Comparison of ENCODE assay signal across 8 cellular contexts in genomic region chr5:770585-770984, GRCh38. TPM values are rescaled to one million over a fixed set of nuclear protein-coding genes. Genes with fewer than 3 reads are reported as not detected.
DNase-seq lines count a peak whose midpoint lies in the region; ATAC-seq and TF ChIP-seq lines count a peak whose summit lies in the region.
"Not testable (repeated sequence)": the region's sequence is repeated elsewhere in the genome, so short reads cannot be mapped to it uniquely, and the experiment has no call there.
"Had no signal": no experiment of that assay in that cellular context is flagged by ENCODE, and none has a peak within 500 bp of the region (broad histone marks: within the 10 kb centered on the region; RNA-seq: fewer than 3 reads in every experiment).

No MANE protein-coding gene starts in this region.

- H3K4me3 ChIP-seq in BE2C (ENCODE audit: low read depth, low read length); H7 (ENCODE audit: insufficient read depth, low read depth, low read length); right cardiac atrium (ENCODE audit: low read length); lung: not testable (repeated sequence)

- not testable (repeated sequence) for H3K27ac Mint-ChIP-seq in activated CD4-positive, alpha-beta T cell treated with anti-CD3 and anti-CD28 coated beads, Interleukin-2, amount 10 ng/mL, durations not matched to agents 24 days and 14 days

- intact Hi-C loops in activated CD4-positive, alpha-beta T cell treated with anti-CD3 and anti-CD28 coated beads, Interleukin-2, amount 10 ng/mL, durations not matched to agents 24 days and 14 days (cut with micrococcal nuclease), result loop anchor here (10.0 kb wide), 1 partner anchor 86 kb away; no protein-coding TSS in a partner anchor
- intact Hi-C loops in right cardiac atrium (cut with DNase I), result not testable (repeated sequence)

- not testable (repeated sequence) for H3K4me1 ChIP-seq in BE2C; right cardiac atrium (ENCODE audit: control insufficient read depth, insufficient read depth, low read length); lung (ENCODE audit: control insufficient read depth in 2 of 2, insufficient read depth in 2 of 2, low read length in 2 of 2)

- H3K9me3 Mint-ChIP-seq in activated CD4-positive, alpha-beta T cell treated with anti-CD3 and anti-CD28 coated beads, Interleukin-2, amount 10 ng/mL, durations not matched to agents 24 days and 14 days, result not testable (repeated sequence)

- H3K27me3 Mint-ChIP-seq in activated CD4-positive, alpha-beta T cell treated with anti-CD3 and anti-CD28 coated beads, Interleukin-2, amount 10 ng/mL, durations not matched to agents 24 days and 14 days, result not testable (repeated sequence)

- not testable (repeated sequence) for H3K36me3 Mint-ChIP-seq in activated CD4-positive, alpha-beta T cell treated with anti-CD3 and anti-CD28 coated beads, Interleukin-2, amount 10 ng/mL, durations not matched to agents 24 days and 14 days (ENCODE audit: low read depth)

- DNase-seq in BE2C, result peak; percentile 29
- peak; percentile 56 for DNase-seq in H7
- DNase-seq in activated CD4-positive, alpha-beta T cell treated with anti-CD3 and anti-CD28 coated beads, Interleukin-2, amount 10 ng/mL, durations not matched to agents 24 days and 14 days, result peak; percentile 49
- DNase-seq in astrocyte of the hippocampus (ENCODE audit: low read depth, low spot score), result peak; percentile 1
- DNase-seq in right cardiac atrium, result peak in 2 of 3 donors; percentile 31 to 52
- DNase-seq in lung (ENCODE audit: low spot score), result peak; percentile 28
- peak; percentile 20 for DNase-seq in stimulated activated CD8-positive, alpha-beta memory T cell treated with anti-CD3 and anti-CD28 coated beads, Interleukin-4, amount 100 ng/mL, for 48 hours

- ATAC-seq in right cardiac atrium (peak in 1 of 2 donors; percentile 5), lung (ENCODE audit: insufficient read depth, low FRiP score) (peak; percentile 4)

- H3K36me3 ChIP-seq in BE2C; H7 (replicated peaks; ENCODE audit: control insufficient read depth, insufficient read depth, low read length); lung (ENCODE audit: control insufficient read depth in 2 of 2, insufficient read depth in 2 of 2, low read length in 2 of 2): not testable (repeated sequence)

- H3K4me3 Mint-ChIP-seq in activated CD4-positive, alpha-beta T cell treated with anti-CD3 and anti-CD28 coated beads, Interleukin-2, amount 10 ng/mL, durations not matched to agents 24 days and 14 days, result not testable (repeated sequence)

- H3K4me1 Mint-ChIP-seq in activated CD4-positive, alpha-beta T cell treated with anti-CD3 and anti-CD28 coated beads, Interleukin-2, amount 10 ng/mL, durations not matched to agents 24 days and 14 days, result not testable (repeated sequence)

- H3K27ac ChIP-seq in right cardiac atrium (ENCODE audit: low read length); lung (ENCODE audit: low read depth in 1 of 2, low read length in 1 of 2): not testable (repeated sequence)

- 90% methylated on average over 8 of the region's 10 CpGs for WGBS in right cardiac atrium
- 94 to 99% methylated on average over 9 of the region's 10 CpGs for WGBS in lung, 2 donors

- H3K9me3 ChIP-seq in BE2C; right cardiac atrium (ENCODE audit: control insufficient read depth, low read length); lung (ENCODE audit: control insufficient read depth in 2 of 2, insufficient read depth in 1 of 2, low read length in 1 of 2): not testable (repeated sequence)

- not testable (repeated sequence) for H3K27me3 ChIP-seq in BE2C; H7 (ENCODE audit: control insufficient read depth, insufficient read depth, low read length); right cardiac atrium (ENCODE audit: control insufficient read depth, insufficient read depth); lung (ENCODE audit: control insufficient read depth, insufficient read depth)

- TF ChIP-seq CTCF in BE2C (IDR thresholded peaks at IDR 0.05; ENCODE audit: low read depth, low read length); lung (IDR thresholded peaks at IDR 0.05; ENCODE audit: control extremely low read depth, extremely low read depth): not testable (repeated sequence)

RNA-seq across cellular contexts. Expression of gene ZDHHC11B, which starts 13.9 kb away (rescaled TPM):
- 21.0 TPM for polyA plus RNA-seq in BE2C (2012; ENCODE audit: insufficient read depth, insufficient read length, low read depth)
- total RNA-seq in H7 (2014; rRNA removed; shearing (Covaris generic)), result 0.07 and 0.33 TPM in 2 replicates
- total RNA-seq in activated CD4-positive, alpha-beta T cell treated with anti-CD3 and anti-CD28 coated beads, Interleukin-2, amount 10 ng/mL, durations not matched to agents 24 days and 14 days, result not detected in 2 replicates
- 10 to 100 TPM; 17.0 to 49.2 (median 24.1) TPM for total RNA-seq in right cardiac atrium
- 6.6 TPM for polyA plus RNA-seq in right cardiac atrium
- 10 to 100 TPM in 1 of 2 donors, 1 to 10 TPM in 1; 6.9 to 44.4 TPM for total RNA-seq in lung
- polyA plus RNA-seq in lung, result 1 to 10 TPM; 3.1 to 5.2 TPM
- total RNA-seq: M059J had no signal

Comparison
In these comparisons a context has a peak if more than half of its experiments do, and no peak if none do; other contexts are left out.
1. DNase-seq: peak in every context shown above with its lines; median percentile 56 in H7; 49 in activated CD4-positive, alpha-beta T cell treated with anti-CD3 and anti-CD28 coated beads, Interleukin-2, amount 10 ng/mL, durations not matched to agents 24 days and 14 days; 42 in right cardiac atrium; 29 in BE2C; 28 in lung; 20 in stimulated activated CD8-positive, alpha-beta memory T cell treated with anti-CD3 and anti-CD28 coated beads, Interleukin-4, amount 100 ng/mL, for 48 hours; 1 in astrocyte of the hippocampus.